ENCODE assay signal across 29 cellular contexts in genomic region chr7:30010022-30010421, GRCh38.
"Had no signal": no experiment of that assay in that cellular context is flagged by ENCODE, and none has a peak within 500 bp of the region (broad histone marks: within the 10 kb centered on the region; RNA-seq: fewer than 3 reads in every experiment).

No MANE protein-coding gene starts in this region.

- H3K9me3 ChIP-seq: colonic mucosa, esophagus muscularis mucosa, esophagus squamous epithelium, gastrocnemius medialis, gastroesophageal sphincter, heart left ventricle, heart right ventricle had no signal

- FAIRE-seq: colon, endometrium, endothelial cell of umbilical vein, frontal cortex had no signal

- ATAC-seq: effector memory CD8-positive, alpha-beta T cell; esophagus mucosa; foreskin keratinocyte; gastrocnemius medialis; gastroesophageal sphincter; heart left ventricle; heart right ventricle had no signal

- DNase-seq: colonic mucosa; cortex of kidney; dermis blood vessel endothelial cell; dorsolateral prefrontal cortex; effector CD4-positive, alpha-beta T cell; effector CD8-positive, alpha-beta T cell; effector memory CD4-positive, alpha-beta T cell; effector memory CD8-positive, alpha-beta T cell; endodermal cell; erythroblast; esophagus squamous epithelium; foreskin fibroblast; foreskin keratinocyte; foreskin melanocyte; gastrocnemius medialis; glutamatergic neuron; head of caudate nucleus; heart left ventricle; heart right ventricle had no signal

- H3K4me1 ChIP-seq: colonic mucosa, esophagus muscularis mucosa, esophagus squamous epithelium, foreskin keratinocyte, gastrocnemius medialis, gastroesophageal sphincter, heart left ventricle, heart right ventricle had no signal

- H3K27me3 ChIP-seq: colonic mucosa, dorsolateral prefrontal cortex, esophagus muscularis mucosa, esophagus squamous epithelium, foreskin keratinocyte, gastrocnemius medialis, gastroesophageal sphincter, heart left ventricle, heart right ventricle had no signal

- H3K4me3 Mint-ChIP-seq: dendritic cell treated with granulocyte-macrophage colony-stimulating factor and Interleukin-4, amounts not matched to agents 40 ng/mL and 50 ng/mL, for 4 days; effector memory CD8-positive, alpha-beta T cell; endodermal cell had no signal

- H3K4me3 ChIP-seq: colonic mucosa, coronary artery, dorsolateral prefrontal cortex, esophagus muscularis mucosa, esophagus squamous epithelium, gastrocnemius medialis, gastroesophageal sphincter, heart left ventricle, heart right ventricle had no signal

- H3K27me3 Mint-ChIP-seq: dendritic cell treated with granulocyte-macrophage colony-stimulating factor and Interleukin-4, amounts not matched to agents 40 ng/mL and 50 ng/mL, for 4 days; effector memory CD8-positive, alpha-beta T cell had no signal

- H3K9me3 Mint-ChIP-seq: dendritic cell treated with granulocyte-macrophage colony-stimulating factor and Interleukin-4, amounts not matched to agents 40 ng/mL and 50 ng/mL, for 4 days; effector memory CD8-positive, alpha-beta T cell; endodermal cell had no signal

- H3K36me3 ChIP-seq: colonic mucosa had no signal

- H3K27ac ChIP-seq: colonic mucosa, coronary artery, dorsolateral prefrontal cortex, epithelial cell of prostate, esophagus muscularis mucosa, esophagus squamous epithelium, foreskin keratinocyte, gastrocnemius medialis, gastroesophageal sphincter, heart left ventricle, heart right ventricle had no signal

- H3K27ac Mint-ChIP-seq: dendritic cell treated with granulocyte-macrophage colony-stimulating factor and Interleukin-4, amounts not matched to agents 40 ng/mL and 50 ng/mL, for 4 days; effector memory CD8-positive, alpha-beta T cell; endodermal cell had no signal
